8 cellular contexts compared by ENCODE assay signal in the genomic region with DNA sequence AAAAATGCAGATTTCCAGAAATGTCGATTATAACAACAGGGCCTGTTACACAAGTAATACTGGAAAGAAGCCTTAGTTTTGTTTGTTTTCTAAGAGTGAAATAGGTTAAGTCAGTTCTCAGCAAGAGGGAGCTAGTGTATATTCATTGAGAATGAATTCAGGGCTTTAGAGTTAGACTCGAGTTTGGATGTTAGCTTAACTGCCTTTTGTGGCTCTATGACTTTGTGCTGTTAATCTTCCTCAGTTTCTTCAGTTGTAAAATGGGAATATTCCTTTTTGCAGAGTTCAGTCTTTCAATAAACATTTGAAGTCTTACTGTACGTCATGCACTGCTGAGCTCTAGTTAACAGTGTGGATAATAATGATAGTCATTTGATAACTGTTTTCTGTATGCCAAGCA. TPM values are rescaled to one million over a fixed set of nuclear protein-coding genes. Genes with fewer than 3 reads are reported as not detected.
DNase-seq lines count a peak whose midpoint lies in the region; ATAC-seq, FAIRE-seq and TF ChIP-seq lines count a peak whose summit lies in the region.

No MANE protein-coding gene starts in this region.

- no peaks in the 10 kb centered on the region for H3K9me3 Mint-ChIP-seq in GM23338
- no peaks in the 10 kb centered on the region for H3K9me3 Mint-ChIP-seq in activated B cell treated with CpG ODN at 0.5 μM for 24 hours

- H3K27ac Mint-ChIP-seq in GM23338 (peak overlapping the region; percentile 94), activated B cell treated with CpG ODN at 0.5 μM for 24 hours (peak overlapping the region; percentile 92)

- no CpG with 5 or more reads among the region's 3 CpGs for WGBS in iPS DF 6.9 (ENCODE audit: insufficient coverage, insufficient read length)
- WGBS in small intestine, 3 donors: 0 to 2% (median 2%) methylated on average over 3 of the region's 3 CpGs

- H3K4me1 Mint-ChIP-seq in GM23338 (peaks cover 55% of the 10 kb centered on the region), activated B cell treated with CpG ODN at 0.5 μM for 24 hours (peaks cover 59% of the 10 kb centered on the region)

- H3K36me3 ChIP-seq in GM23338 (ENCODE audit: insufficient read depth) (no peaks in the 10 kb centered on the region), iPS DF 6.9 (ENCODE audit: control insufficient read depth, insufficient read depth, low read length) (no peaks in the 10 kb centered on the region), small intestine (ENCODE audit: control insufficient read depth in 2 of 2, insufficient read depth in 2 of 2, low read length in 2 of 2) (no peaks in the 10 kb centered on the region)

- H3K27me3 Mint-ChIP-seq in GM23338 (ENCODE audit: insufficient read depth, low read depth, poor library complexity): no peaks in the 10 kb centered on the region
- no peaks in the 10 kb centered on the region for H3K27me3 Mint-ChIP-seq in activated B cell treated with CpG ODN at 0.5 μM for 24 hours

- DNase-seq in AG04450 (ENCODE audit: low read depth, low spot score) (no peak), GM23338 (ENCODE audit: low spot score) (no peak), activated B cell treated with CpG ODN at 0.5 μM for 24 hours (no peak), iPS DF 6.9 (ENCODE audit: low read depth, low spot score) (no peak), small intestine (peak; percentile 34), middle frontal gyrus (ENCODE audit: extremely low spot score, low spot score) (no peak)

- H3K79me2 ChIP-seq in GM23338 (replicated peaks; ENCODE audit: insufficient read depth): peaks cover 59% of the 10 kb centered on the region

- H3K27me3 ChIP-seq in AG04450 (ENCODE audit: control insufficient read depth, insufficient read depth, low read length) (no peaks in the 10 kb centered on the region), GM23338 (ENCODE audit: insufficient read depth) (no peaks in the 10 kb centered on the region), iPS DF 6.9 (ENCODE audit: control insufficient read depth, insufficient read depth, low read length) (no peaks in the 10 kb centered on the region), small intestine (ENCODE audit: control insufficient read depth in 2 of 2, insufficient read depth in 2 of 2, low read length in 2 of 2) (no peaks in the 10 kb centered on the region)

- peaks cover 11% of the 10 kb centered on the region; the same call in 1 of the 2 replicates for H4K20me1 ChIP-seq in GM23338 (replicated peaks; ENCODE audit: insufficient read depth)

- H3F3A ChIP-seq in GM23338 (replicated peaks; ENCODE audit: low read depth): no peaks in the 10 kb centered on the region

- intact Hi-C loops in activated B cell treated with CpG ODN at 0.5 μM for 24 hours (cut with micrococcal nuclease): loop anchor here (1.0 to 5.0 kb wide), 3 partner anchors 10 to 811 kb away; partner anchors contain the start of genes RALBP1 and VAPA

- CTCF ChIA-PET in AG04450 (lab: Charles Lee) (interaction anchor here (0.6 to 1.6 kb wide), 3 partner anchors 10 to 30 kb away, joined by 3 to 5 read pairs (median 3); no protein-coding TSS in a partner anchor), activated B cell treated with CpG ODN at 0.5 μM for 24 hours (lab: Charles Lee) (interaction anchor here (0.7 to 3.2 kb wide), 11 partner anchors 12 to 412 kb away, joined by 3 to 19 read pairs (median 4); partner anchors contain the start of gene ANKRD12)

- ATAC-seq in GM23338 (no peak), activated B cell treated with CpG ODN at 0.5 μM for 24 hours (ENCODE audit: low read depth) (no peak), HG03520 (IDR thresholded peaks at IDR 0.05; ENCODE audit: unreplicated experiment) (no peak), HG02981 (IDR thresholded peaks at IDR 0.05; ENCODE audit: unreplicated experiment) (no peak)

- H3K4me1 ChIP-seq in GM23338 (ENCODE audit: insufficient read depth) (peaks cover 50% of the 10 kb centered on the region), iPS DF 6.9 (ENCODE audit: control insufficient read depth, insufficient read depth, low read length) (peaks cover 2% of the 10 kb centered on the region; the same call in 1 of the 2 replicates), small intestine (ENCODE audit: control insufficient read depth in 2 of 2, insufficient read depth in 1 of 2, low read depth in 1 of 2, low read length in 1 of 2) (peaks cover 2 to 30% of the 10 kb centered on the region in 2 donors)

- no peak for TF ChIP-seq CTCF in AG04450 (IDR thresholded peaks at IDR 0.05; ENCODE audit: low read depth, low read length)
- no peak; a peak in 1 of 4 replicates for TF ChIP-seq CTCF in GM23338 (conservative IDR thresholded peaks at IDR 0.05; ENCODE audit: low read depth in 2 of 2)
- no peak for TF ChIP-seq CTCF in activated B cell treated with CpG ODN at 0.5 μM for 24 hours (IDR thresholded peaks at IDR 0.05)

- no peak overlapping the region for H2AFZ ChIP-seq in GM23338

- no peaks in the 10 kb centered on the region for H3K9me2 ChIP-seq in GM23338 (ENCODE audit: insufficient read depth)

- H3K36me3 Mint-ChIP-seq in GM23338 (ENCODE audit: low read depth): peaks cover 12% of the 10 kb centered on the region; the same call in 2 of the 3 replicates
- H3K36me3 Mint-ChIP-seq in activated B cell treated with CpG ODN at 0.5 μM for 24 hours (ENCODE audit: low read depth): peaks cover 54% of the 10 kb centered on the region

- H3K4me3 ChIP-seq in AG04450 (ENCODE audit: low read depth, low read length): peak overlapping the region; percentile 83
- peak overlapping the region; percentile 81 for H3K4me3 ChIP-seq in GM23338
- peak overlapping the region; percentile 68; the same call in 1 of the 2 replicates for H3K4me3 ChIP-seq in iPS DF 6.9 (ENCODE audit: low read length)
- H3K4me3 ChIP-seq in small intestine (ENCODE audit: low read depth in 1 of 2, low read length in 2 of 2): peak overlapping the region; percentile 55 to 96

- POLR2A ChIA-PET in AG04450 (lab: Yijun Ruan, JAX) (interaction anchor here (0.5 to 2.3 kb wide), 4 partner anchors 8 to 438 kb away, joined by 3 to 11 read pairs (median 3); partner anchors contain the start of gene ANKRD12), activated B cell treated with CpG ODN at 0.5 μM for 24 hours (lab: Charles Lee) (interaction anchor here (0.8 to 6.0 kb wide), 10 partner anchors 11 to 56 kb away, joined by 3 to 211 read pairs (median 9); partner anchors contain the start of gene ANKRD12)

- H3K27ac ChIP-seq in AG04450 (ENCODE audit: low read depth, low read length) (no peak overlapping the region), GM23338 (ENCODE audit: low read depth) (peak overlapping the region; percentile 93), iPS DF 6.9 (ENCODE audit: low read length) (no peak overlapping the region), small intestine (ENCODE audit: low read depth in 1 of 2, low read length in 1 of 2) (peak overlapping the region in 1 of 2 donors; percentile 94)

- H3K9me3 ChIP-seq in AG04450 (ENCODE audit: control insufficient read depth, insufficient read depth, low read length) (peaks cover 3% of the 10 kb centered on the region; the same call in 1 of the 2 replicates), iPS DF 6.9 (ENCODE audit: control insufficient read depth, insufficient read depth, low read length) (no peaks in the 10 kb centered on the region), small intestine (ENCODE audit: control insufficient read depth, low read depth) (no peaks in the 10 kb centered on the region)

- H3K4me3 Mint-ChIP-seq in GM23338 (peak overlapping the region; percentile 95), activated B cell treated with CpG ODN at 0.5 μM for 24 hours (peak overlapping the region; percentile 94)

- no peak for FAIRE-seq in small intestine (lab: Jason Lieb, UNC)

- peak overlapping the region; percentile 88 for H3K4me2 ChIP-seq in GM23338

RNA-seq across cellular contexts. Expression of gene NDUFV2, which starts 1.0 kb away (rescaled TPM):
- polyA plus RNA-seq in AG04450 (2011; rRNA removed) (163 and 207 TPM in 2 replicates), GM23338 (2016; fragmentation: Nextera tagmentation; extraction: Ambion mirVana) (535 and 577 TPM in 2 replicates), small intestine (100 to 1,000 TPM; 175 to 300 (median 241) TPM)
- 28.7 and 33.0 TPM in 2 replicates for polyA minus RNA-seq in AG04450 (2011; rRNA and poly(A)+ RNA removed)
- 157 and 169 TPM in 2 replicates for total RNA-seq in GM23338 (2014; rRNA removed; shearing (Covaris generic))
- total RNA-seq in activated B cell treated with CpG ODN at 0.5 μM for 24 hours: 168 and 169 TPM in 2 replicates

RNA-seq across cellular contexts. Expression of gene ANKRD12, which starts 33.1 kb away (rescaled TPM):
- polyA plus RNA-seq in AG04450 (2011; rRNA removed) (8.5 and 10.4 TPM in 2 replicates), GM23338 (2016; fragmentation: Nextera tagmentation; extraction: Ambion mirVana) (57.9 and 92.4 TPM in 2 replicates), small intestine (10 to 100 TPM in 2 of 3 donors, 1 to 10 TPM in 1; 7.5 to 22.2 (median 21.2) TPM)
- 31.7 and 78.2 TPM in 2 replicates for polyA minus RNA-seq in AG04450 (2011; rRNA and poly(A)+ RNA removed)
- total RNA-seq in GM23338 (2014; rRNA removed; shearing (Covaris generic)): 17.2 and 23.9 TPM in 2 replicates
- total RNA-seq in activated B cell treated with CpG ODN at 0.5 μM for 24 hours: 121 and 125 TPM in 2 replicates
